ENCODE assay signal across 4 cellular contexts in the genomic region with DNA sequence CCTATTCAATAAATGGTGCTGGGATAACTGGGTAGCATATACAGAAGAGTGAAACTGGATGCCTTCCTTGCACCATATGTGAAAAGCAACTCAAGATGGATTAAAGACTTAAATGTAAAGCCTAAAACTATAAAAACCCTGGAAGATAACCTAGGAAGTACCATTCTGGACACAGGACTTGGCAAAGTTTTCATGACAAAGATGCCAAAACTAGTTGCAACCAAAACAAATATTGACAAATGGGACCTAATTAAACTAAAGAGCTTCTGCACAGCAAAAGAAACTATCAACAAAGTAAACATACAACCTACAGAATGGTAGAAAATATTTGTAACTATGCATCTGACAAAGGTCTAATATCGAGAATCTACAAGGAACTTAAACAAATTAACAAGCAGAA.
"Had no signal": no experiment of that assay in that cellular context is flagged by ENCODE, and none has a peak within 500 bp of the region (broad histone marks: within the 10 kb centered on the region; RNA-seq: fewer than 3 reads in every experiment).

No MANE protein-coding gene starts in this region.

- H3K27ac ChIP-seq: HL-60 had no signal

- ATAC-seq: HepG2, K562 had no signal

- H3K4me3 ChIP-seq: K562 had no signal

- DNase-seq: IMR-90 had no signal
